ENCODE assay signal across 13 cellular contexts in the genomic region with DNA sequence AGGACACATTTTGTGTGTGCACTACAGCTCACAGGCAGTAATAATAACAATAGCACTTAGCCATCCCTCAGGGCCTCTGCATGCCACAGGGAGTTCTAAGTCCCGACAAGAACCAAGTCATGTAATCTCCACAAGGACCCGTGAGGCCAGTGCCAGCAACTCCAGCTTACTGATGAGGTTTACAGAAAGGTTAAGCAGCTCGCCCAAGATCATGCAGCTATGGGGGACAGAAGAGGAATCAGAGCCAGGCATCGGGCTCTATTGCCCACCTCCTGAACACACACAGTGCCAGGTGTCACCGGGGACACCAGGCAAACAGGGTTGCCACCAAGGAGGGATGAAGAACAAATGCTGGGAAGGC.
"Had no signal": no experiment of that assay in that cellular context is flagged by ENCODE, and none has a peak within 500 bp of the region (broad histone marks: within the 10 kb centered on the region; RNA-seq: fewer than 3 reads in every experiment).

No MANE protein-coding gene starts in this region.

- H3K4me3 ChIP-seq: left lung, mucosa of descending colon, SJSA1 had no signal

- H3K36me3 Mint-ChIP-seq: activated naive CD8-positive, alpha-beta T cell treated with anti-CD3 and anti-CD28 coated beads, Interleukin-2, amount 10 ng/mL, durations not matched to agents 7 days and 5 days had no signal

- H3K27ac Mint-ChIP-seq: activated CD4-positive, alpha-beta T cell treated with anti-CD3 and anti-CD28 coated beads, Interleukin-2, amount 10 ng/mL, durations not matched to agents 7 days and 5 days; activated naive CD8-positive, alpha-beta T cell treated with anti-CD3 and anti-CD28 coated beads, Interleukin-2, amount 10 ng/mL, durations not matched to agents 7 days and 5 days; naive thymus-derived CD8-positive, alpha-beta T cell; T-helper 2 cell treated with Interferon-gamma antibody and Interleukin-4, amounts not matched to agents 5 μg/mL and 100 μg/mL, for 36 hours had no signal

- H3K9me3 Mint-ChIP-seq: activated CD4-positive, alpha-beta T cell treated with anti-CD3 and anti-CD28 coated beads, Interleukin-2, amount 10 ng/mL, durations not matched to agents 7 days and 5 days; activated naive CD8-positive, alpha-beta T cell treated with anti-CD3 and anti-CD28 coated beads, Interleukin-2, amount 10 ng/mL, durations not matched to agents 7 days and 5 days; T-helper 2 cell treated with Interferon-gamma antibody and Interleukin-4, amounts not matched to agents 5 μg/mL and 100 μg/mL, for 36 hours had no signal

- H3K4me1 Mint-ChIP-seq: activated CD4-positive, alpha-beta T cell treated with anti-CD3 and anti-CD28 coated beads, Interleukin-2, amount 10 ng/mL, durations not matched to agents 7 days and 5 days had no signal

- H3K4me3 Mint-ChIP-seq: activated CD4-positive, alpha-beta T cell treated with anti-CD3 and anti-CD28 coated beads, Interleukin-2, amount 10 ng/mL, durations not matched to agents 7 days and 5 days; activated naive CD8-positive, alpha-beta T cell treated with anti-CD3 and anti-CD28 coated beads, Interleukin-2, amount 10 ng/mL, durations not matched to agents 7 days and 5 days; naive thymus-derived CD8-positive, alpha-beta T cell; T-helper 2 cell treated with Interferon-gamma antibody and Interleukin-4, amounts not matched to agents 5 μg/mL and 100 μg/mL, for 36 hours had no signal

- DNase-seq: activated CD4-positive, alpha-beta T cell treated with anti-CD3 and anti-CD28 coated beads, Interleukin-2, amount 10 ng/mL, durations not matched to agents 7 days and 5 days; activated naive CD4-positive, alpha-beta T cell; activated naive CD8-positive, alpha-beta T cell treated with anti-CD3 and anti-CD28 coated beads, Interleukin-2, amount 10 ng/mL, durations not matched to agents 7 days and 5 days; activated T-cell treated with anti-CD3 and anti-CD28 coated beads for 4 hours; hippocampal formation; kidney; left lung; mammary epithelial cell; mucosa of descending colon; naive thymus-derived CD8-positive, alpha-beta T cell; stimulated activated naive CD8-positive, alpha-beta T cell treated with anti-CD3 and anti-CD28 coated beads, Interleukin-15, Interleukin-2, amounts not matched to agents 100 U/mL and 50 U/mL, for 24 hours had no signal

- H3K27ac ChIP-seq: left lung, SJSA1 had no signal

- H3K9me3 ChIP-seq: left lung, mucosa of descending colon, SJSA1 had no signal

- H3K27me3 ChIP-seq: left lung, SJSA1 had no signal

- H3K36me3 ChIP-seq: left lung, SJSA1 had no signal

- H3K4me1 ChIP-seq: left lung, SJSA1 had no signal

- ATAC-seq: left lung; naive thymus-derived CD8-positive, alpha-beta T cell; stimulated activated naive CD8-positive, alpha-beta T cell treated with anti-CD3 and anti-CD28 coated beads, Interleukin-15, Interleukin-2, amounts not matched to agents 100 U/mL and 50 U/mL, for 24 hours had no signal
